In the genomic region with DNA sequence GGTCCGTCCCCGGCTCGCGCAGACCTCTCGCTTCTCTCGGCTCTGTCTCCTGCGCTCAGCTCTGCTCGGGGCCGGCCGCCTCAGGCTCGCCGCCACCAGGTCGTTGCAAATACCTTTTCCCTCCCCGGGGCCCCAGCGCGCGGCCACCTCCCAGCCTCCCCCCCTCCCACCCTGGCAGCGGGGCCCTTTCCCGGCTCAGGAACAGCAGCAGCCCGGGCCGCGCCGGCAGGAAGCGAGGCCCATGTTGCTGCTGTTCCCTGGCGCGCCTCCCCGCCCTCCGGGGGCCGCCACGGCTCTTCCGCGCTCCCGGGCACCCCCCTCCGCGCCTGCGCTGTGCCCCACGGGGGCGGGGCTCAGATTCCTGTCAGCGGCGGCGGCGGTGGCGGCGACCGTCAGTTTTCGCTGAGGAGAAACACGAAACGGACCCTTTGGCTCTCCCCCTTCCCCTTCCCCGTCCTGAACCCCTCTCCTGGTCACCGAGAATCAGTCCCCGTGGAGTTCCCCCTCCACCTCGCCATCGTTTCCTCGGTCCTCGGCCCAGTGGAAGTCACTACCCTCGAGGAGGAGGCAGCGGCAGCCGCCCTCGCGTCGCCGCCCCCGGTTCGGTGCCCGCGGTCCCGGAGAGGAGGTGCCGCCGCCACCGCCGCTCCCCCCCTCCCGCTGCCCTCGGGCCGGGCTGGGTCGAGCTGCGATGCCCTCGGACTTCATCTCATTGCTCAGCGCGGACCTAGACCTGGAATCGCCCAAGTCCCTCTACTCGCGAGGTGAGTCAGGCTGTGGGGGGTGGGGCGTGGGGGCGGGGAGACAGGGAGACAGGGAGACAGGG, we compare ENCODE assay signal across 1 cellular context.
TF ChIP-seq lines count a peak whose summit lies in the region.

A gene with protein sequence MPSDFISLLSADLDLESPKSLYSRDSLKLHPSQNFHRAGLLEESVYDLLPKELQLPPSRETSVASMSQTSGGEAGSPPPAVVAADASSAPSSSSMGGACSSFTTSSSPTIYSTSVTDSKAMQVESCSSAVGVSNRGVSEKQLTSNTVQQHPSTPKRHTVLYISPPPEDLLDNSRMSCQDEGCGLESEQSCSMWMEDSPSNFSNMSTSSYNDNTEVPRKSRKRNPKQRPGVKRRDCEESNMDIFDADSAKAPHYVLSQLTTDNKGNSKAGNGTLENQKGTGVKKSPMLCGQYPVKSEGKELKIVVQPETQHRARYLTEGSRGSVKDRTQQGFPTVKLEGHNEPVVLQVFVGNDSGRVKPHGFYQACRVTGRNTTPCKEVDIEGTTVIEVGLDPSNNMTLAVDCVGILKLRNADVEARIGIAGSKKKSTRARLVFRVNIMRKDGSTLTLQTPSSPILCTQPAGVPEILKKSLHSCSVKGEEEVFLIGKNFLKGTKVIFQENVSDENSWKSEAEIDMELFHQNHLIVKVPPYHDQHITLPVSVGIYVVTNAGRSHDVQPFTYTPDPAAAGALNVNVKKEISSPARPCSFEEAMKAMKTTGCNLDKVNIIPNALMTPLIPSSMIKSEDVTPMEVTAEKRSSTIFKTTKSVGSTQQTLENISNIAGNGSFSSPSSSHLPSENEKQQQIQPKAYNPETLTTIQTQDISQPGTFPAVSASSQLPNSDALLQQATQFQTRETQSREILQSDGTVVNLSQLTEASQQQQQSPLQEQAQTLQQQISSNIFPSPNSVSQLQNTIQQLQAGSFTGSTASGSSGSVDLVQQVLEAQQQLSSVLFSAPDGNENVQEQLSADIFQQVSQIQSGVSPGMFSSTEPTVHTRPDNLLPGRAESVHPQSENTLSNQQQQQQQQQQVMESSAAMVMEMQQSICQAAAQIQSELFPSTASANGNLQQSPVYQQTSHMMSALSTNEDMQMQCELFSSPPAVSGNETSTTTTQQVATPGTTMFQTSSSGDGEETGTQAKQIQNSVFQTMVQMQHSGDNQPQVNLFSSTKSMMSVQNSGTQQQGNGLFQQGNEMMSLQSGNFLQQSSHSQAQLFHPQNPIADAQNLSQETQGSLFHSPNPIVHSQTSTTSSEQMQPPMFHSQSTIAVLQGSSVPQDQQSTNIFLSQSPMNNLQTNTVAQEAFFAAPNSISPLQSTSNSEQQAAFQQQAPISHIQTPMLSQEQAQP (N-terminal part only) (plus strand): TSS at position 356 of the 826 bp plus-strand sequence. CDS start 336 bp downstream, at position 692.

TF ChIP-seq in HepG2, 621 proteins besides CTCF, POLR2A, EP300 and RAD21 (continued from another document and continues in another):
- TF ChIP-seq, protein P1, sequence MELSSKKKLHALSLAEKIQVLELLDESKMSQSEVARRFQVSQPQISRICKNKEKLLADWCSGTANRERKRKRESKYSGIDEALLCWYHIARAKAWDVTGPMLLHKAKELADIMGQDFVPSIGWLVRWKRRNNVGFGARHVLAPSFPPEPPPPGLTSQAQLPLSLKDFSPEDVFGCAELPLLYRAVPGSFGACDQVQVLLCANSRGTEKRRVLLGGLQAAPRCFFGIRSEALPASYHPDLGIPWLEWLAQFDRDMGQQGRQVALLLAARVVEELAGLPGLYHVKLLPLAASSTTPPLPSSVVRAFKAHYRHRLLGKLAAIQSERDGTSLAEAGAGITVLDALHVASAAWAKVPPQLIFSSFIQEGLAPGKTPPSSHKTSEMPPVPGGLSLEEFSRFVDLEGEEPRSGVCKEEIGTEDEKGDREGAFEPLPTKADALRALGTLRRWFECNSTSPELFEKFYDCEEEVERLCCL (CRISPR knock-in tag; IDR thresholded peaks at IDR 0.05; ENCODE audit: borderline replicate concordance) = no peak
- TF ChIP-seq MLLT10 (CRISPR knock-in tag; IDR thresholded peaks at IDR 0.05) (no peak), ZNF879 (CRISPR knock-in tag; IDR thresholded peaks at IDR 0.05) (no peak), ZFP82 (CRISPR knock-in tag; IDR thresholded peaks at IDR 0.05; ENCODE audit: borderline replicate concordance) (peak; percentile 97), BCLAF1 (IDR thresholded peaks at IDR 0.05) (no peak), ZNF598 (CRISPR knock-in tag; IDR thresholded peaks at IDR 0.05; ENCODE audit: borderline replicate concordance) (peak; percentile 49; the same call in 1 of the 2 replicates), FOXO4 (CRISPR knock-in tag; conservative IDR thresholded peaks at IDR 0.05) (no peak), ZNF556 (CRISPR knock-in tag; IDR thresholded peaks at IDR 0.05; ENCODE audit: borderline replicate concordance) (peak; percentile 99), ZNF549 (CRISPR knock-in tag; IDR thresholded peaks at IDR 0.05) (no peak), ZNF746 (CRISPR knock-in tag; IDR thresholded peaks at IDR 0.05) (no peak), ZNF570 (CRISPR knock-in tag; IDR thresholded peaks at IDR 0.05; ENCODE audit: borderline replicate concordance) (no peak; the same call in 1 of the 2 replicates), ZNF335 (CRISPR knock-in tag; IDR thresholded peaks at IDR 0.05) (0 out of 2 replicates have a peak, but pooled peaks have one; percentile 74), ZFP90 (CRISPR knock-in tag; IDR thresholded peaks at IDR 0.05; ENCODE audit: borderline replicate concordance) (peak; percentile 74), GPBP1L1 (CRISPR knock-in tag; IDR thresholded peaks at IDR 0.05) (no peak), SNAI1 (CRISPR knock-in tag; IDR thresholded peaks at IDR 0.05; ENCODE audit: borderline replicate concordance) (no peak), ZNF124 (CRISPR knock-in tag; IDR thresholded peaks at IDR 0.05) (peak; percentile 95), ZBTB43 (CRISPR knock-in tag; conservative IDR thresholded peaks at IDR 0.05) (peak; percentile 69; the same call in 1 of the 2 replicates), KLF16 (CRISPR knock-in tag; IDR thresholded peaks at IDR 0.05) (peak in 1 of 2 experiments; percentile 97; a peak in 2 of 4 replicates), HDAC6 (IDR thresholded peaks at IDR 0.05; ENCODE audit: low read depth, low read length) (no peak), FOXK2 (IDR thresholded peaks at IDR 0.05) (peak; percentile 74; the same call in 1 of the 2 replicates), ZNF367 (CRISPR knock-in tag; IDR thresholded peaks at IDR 0.05; ENCODE audit: borderline replicate concordance) (peak; percentile 69; the same call in 1 of the 2 replicates), PRPF4 (IDR thresholded peaks at IDR 0.05; ENCODE audit: low read depth, low read length, poor library complexity, severe bottlenecking) (peak; percentile 98)
- TF ChIP-seq, protein P2, sequence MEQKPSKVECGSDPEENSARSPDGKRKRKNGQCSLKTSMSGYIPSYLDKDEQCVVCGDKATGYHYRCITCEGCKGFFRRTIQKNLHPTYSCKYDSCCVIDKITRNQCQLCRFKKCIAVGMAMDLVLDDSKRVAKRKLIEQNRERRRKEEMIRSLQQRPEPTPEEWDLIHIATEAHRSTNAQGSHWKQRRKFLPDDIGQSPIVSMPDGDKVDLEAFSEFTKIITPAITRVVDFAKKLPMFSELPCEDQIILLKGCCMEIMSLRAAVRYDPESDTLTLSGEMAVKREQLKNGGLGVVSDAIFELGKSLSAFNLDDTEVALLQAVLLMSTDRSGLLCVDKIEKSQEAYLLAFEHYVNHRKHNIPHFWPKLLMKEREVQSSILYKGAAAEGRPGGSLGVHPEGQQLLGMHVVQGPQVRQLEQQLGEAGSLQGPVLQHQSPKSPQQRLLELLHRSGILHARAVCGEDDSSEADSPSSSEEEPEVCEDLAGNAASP (CRISPR knock-in tag; IDR thresholded peaks at IDR 0.05; ENCODE audit: borderline replicate concordance) = 0 out of 2 replicates have a peak, but pooled peaks have one; percentile 51
- TF ChIP-seq, protein P3, sequence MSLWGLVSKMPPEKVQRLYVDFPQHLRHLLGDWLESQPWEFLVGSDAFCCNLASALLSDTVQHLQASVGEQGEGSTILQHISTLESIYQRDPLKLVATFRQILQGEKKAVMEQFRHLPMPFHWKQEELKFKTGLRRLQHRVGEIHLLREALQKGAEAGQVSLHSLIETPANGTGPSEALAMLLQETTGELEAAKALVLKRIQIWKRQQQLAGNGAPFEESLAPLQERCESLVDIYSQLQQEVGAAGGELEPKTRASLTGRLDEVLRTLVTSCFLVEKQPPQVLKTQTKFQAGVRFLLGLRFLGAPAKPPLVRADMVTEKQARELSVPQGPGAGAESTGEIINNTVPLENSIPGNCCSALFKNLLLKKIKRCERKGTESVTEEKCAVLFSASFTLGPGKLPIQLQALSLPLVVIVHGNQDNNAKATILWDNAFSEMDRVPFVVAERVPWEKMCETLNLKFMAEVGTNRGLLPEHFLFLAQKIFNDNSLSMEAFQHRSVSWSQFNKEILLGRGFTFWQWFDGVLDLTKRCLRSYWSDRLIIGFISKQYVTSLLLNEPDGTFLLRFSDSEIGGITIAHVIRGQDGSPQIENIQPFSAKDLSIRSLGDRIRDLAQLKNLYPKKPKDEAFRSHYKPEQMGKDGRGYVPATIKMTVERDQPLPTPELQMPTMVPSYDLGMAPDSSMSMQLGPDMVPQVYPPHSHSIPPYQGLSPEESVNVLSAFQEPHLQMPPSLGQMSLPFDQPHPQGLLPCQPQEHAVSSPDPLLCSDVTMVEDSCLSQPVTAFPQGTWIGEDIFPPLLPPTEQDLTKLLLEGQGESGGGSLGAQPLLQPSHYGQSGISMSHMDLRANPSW (CRISPR knock-in tag; IDR thresholded peaks at IDR 0.05; ENCODE audit: borderline replicate concordance) = peak; percentile 34; the same call in 1 of the 2 replicates
- TF ChIP-seq, protein P4, sequence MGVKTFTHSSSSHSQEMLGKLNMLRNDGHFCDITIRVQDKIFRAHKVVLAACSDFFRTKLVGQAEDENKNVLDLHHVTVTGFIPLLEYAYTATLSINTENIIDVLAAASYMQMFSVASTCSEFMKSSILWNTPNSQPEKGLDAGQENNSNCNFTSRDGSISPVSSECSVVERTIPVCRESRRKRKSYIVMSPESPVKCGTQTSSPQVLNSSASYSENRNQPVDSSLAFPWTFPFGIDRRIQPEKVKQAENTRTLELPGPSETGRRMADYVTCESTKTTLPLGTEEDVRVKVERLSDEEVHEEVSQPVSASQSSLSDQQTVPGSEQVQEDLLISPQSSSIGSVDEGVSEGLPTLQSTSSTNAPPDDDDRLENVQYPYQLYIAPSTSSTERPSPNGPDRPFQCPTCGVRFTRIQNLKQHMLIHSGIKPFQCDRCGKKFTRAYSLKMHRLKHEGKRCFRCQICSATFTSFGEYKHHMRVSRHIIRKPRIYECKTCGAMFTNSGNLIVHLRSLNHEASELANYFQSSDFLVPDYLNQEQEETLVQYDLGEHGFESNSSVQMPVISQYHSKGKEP (CRISPR knock-in tag; IDR thresholded peaks at IDR 0.05) = peak; percentile 84; the same call in 1 of the 2 replicates
- TF ChIP-seq, protein P5, sequence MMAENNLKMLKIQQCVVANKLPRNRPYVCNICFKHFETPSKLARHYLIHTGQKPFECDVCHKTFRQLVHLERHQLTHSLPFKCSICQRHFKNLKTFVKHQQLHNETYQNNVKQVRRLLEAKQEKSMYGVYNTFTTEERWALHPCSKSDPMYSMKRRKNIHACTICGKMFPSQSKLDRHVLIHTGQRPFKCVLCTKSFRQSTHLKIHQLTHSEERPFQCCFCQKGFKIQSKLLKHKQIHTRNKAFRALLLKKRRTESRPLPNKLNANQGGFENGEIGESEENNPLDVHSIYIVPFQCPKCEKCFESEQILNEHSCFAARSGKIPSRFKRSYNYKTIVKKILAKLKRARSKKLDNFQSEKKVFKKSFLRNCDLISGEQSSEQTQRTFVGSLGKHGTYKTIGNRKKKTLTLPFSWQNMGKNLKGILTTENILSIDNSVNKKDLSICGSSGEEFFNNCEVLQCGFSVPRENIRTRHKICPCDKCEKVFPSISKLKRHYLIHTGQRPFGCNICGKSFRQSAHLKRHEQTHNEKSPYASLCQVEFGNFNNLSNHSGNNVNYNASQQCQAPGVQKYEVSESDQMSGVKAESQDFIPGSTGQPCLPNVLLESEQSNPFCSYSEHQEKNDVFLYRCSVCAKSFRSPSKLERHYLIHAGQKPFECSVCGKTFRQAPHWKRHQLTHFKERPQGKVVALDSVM (CRISPR knock-in tag; IDR thresholded peaks at IDR 0.05) = peak; percentile 71
